In the genomic region with DNA sequence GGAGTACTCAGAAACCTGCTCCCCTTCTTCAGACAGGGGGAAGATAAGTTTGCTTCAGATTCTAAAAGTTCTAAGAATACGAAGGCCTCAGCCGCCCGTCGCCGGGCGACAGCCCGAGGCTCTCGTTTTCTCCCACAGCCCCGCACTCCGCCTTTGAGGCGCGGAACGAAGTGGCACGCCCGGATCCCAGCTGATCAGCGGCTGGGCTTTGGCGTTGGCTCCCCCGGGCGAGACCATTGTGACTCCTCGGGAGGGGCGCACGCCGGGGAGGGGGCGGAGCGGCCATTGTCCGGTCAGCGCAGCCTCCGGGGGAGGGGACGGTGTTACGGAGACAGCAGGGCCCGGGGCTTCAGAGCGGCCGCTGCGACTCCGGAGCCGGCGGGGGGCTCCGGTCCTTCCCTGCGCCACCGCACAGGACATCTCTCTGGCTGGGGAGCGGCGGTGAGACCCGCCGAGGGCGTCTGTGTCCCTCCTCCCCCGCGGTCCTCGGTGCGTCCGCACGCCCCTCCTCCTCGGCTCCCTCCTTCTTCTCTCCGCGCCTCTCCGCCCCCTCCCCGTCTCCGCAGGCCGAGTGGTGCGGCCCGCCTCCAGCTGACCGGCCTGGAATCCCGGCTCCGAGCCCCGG, we compare ENCODE assay signal across 8 cellular contexts. TPM values are rescaled to one million over a fixed set of nuclear protein-coding genes. Genes with fewer than 3 reads are reported as not detected.
DNase-seq lines count a peak whose midpoint lies in the region; ATAC-seq and TF ChIP-seq lines count a peak whose summit lies in the region.

A gene with protein sequence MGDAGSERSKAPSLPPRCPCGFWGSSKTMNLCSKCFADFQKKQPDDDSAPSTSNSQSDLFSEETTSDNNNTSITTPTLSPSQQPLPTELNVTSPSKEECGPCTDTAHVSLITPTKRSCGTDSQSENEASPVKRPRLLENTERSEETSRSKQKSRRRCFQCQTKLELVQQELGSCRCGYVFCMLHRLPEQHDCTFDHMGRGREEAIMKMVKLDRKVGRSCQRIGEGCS (plus strand): TSS at position 551 of the 625 bp plus-strand sequence. CDS start 219 bp downstream, outside the sequence.

- H3K27ac Mint-ChIP-seq in Caco-2 (ENCODE audit: unreplicated experiment) = peak within 1 kb of the TSS; percentile 99

- no peak for TF ChIP-seq CTCF in Caco-2 (IDR thresholded peaks at IDR 0.05; ENCODE audit: insufficient read depth in 1 of 2, low read depth in 1 of 2, low read length in 1 of 2, severe bottlenecking in 1 of 2, unreplicated experiment in 1 of 2)

- DNase-seq in Caco-2 (peak; percentile 96 to 98), NT2/D1 (ENCODE audit: low read depth, low spot score) (peak; percentile 87), mesendoderm (peak; percentile 98)
- DNase-seq in activated CD8-positive, alpha-beta memory T cell treated with anti-CD3 and anti-CD28 coated beads, Interleukin-2, amount 50 U/mL, for 1 hour (ENCODE audit: extremely low read depth) = peak; percentile 81
- peak; percentile 89 for DNase-seq in stimulated activated CD8-positive, alpha-beta memory T cell treated with anti-CD3 and anti-CD28 coated beads, Interleukin-12 subunit alpha, Interleukin-12 subunit beta, amount 100 ng/mL, for 4 hours (ENCODE audit: low read depth)

- peak within 1 kb of the TSS; percentile 100 for H3K4ac ChIP-seq in mesendoderm (ENCODE audit: low read depth, low read length)

- CTCF ChIA-PET in Caco-2 (lab: Charles Lee) = interaction anchor here (1.0 to 1.9 kb wide), 2 partner anchors 28 to 144 kb away, joined by 3 to 21 read pairs (median 19); no protein-coding TSS in a partner anchor

- H2AK5ac ChIP-seq in mesendoderm (ENCODE audit: low read length) = no peak within 1 kb of the TSS

- H3K23ac ChIP-seq in mesendoderm (ENCODE audit: low read length) = peak within 1 kb of the TSS; percentile 49

- H3K27me3 ChIP-seq in Caco-2 (replicated peaks; ENCODE audit: control insufficient read depth, insufficient read depth, low read length) = no peaks in the 10 kb centered on the region
- no peaks in the 10 kb centered on the region for H3K27me3 ChIP-seq in HUES48 (ENCODE audit: control insufficient read depth, insufficient read depth, low read length)
- H3K27me3 ChIP-seq in NT2/D1 (ENCODE audit: insufficient read depth, insufficient read length) = no peaks in the 10 kb centered on the region
- no peaks in the 10 kb centered on the region for H3K27me3 ChIP-seq in endocrine pancreas (ENCODE audit: control insufficient read depth, insufficient read depth, low read length)
- H3K27me3 ChIP-seq in mesendoderm (ENCODE audit: insufficient read depth, low read length, poor library complexity) = no peaks in the 10 kb centered on the region

- BruUV-seq in Caco-2 (replicated peaks; lab: Mats Ljungman, UMichigan) = no TSS peak

- H2BK5ac ChIP-seq in mesendoderm (ENCODE audit: low read length) = peak within 1 kb of the TSS; percentile 92

- H2BK15ac ChIP-seq in mesendoderm (replicated peaks; ENCODE audit: low read depth) = peak within 1 kb of the TSS; percentile 93

- peaks cover 29% of the 10 kb centered on the region for H3K4me1 Mint-ChIP-seq in Caco-2 (ENCODE audit: low read depth, unreplicated experiment)

- H3K27ac ChIP-seq in HUES48 (ENCODE audit: low read depth, low read length) = peak within 1 kb of the TSS; percentile 99
- H3K27ac ChIP-seq in mesendoderm (ENCODE audit: low read depth, low read length) = peak within 1 kb of the TSS; percentile 99

- no peaks in the 10 kb centered on the region for H3K9me3 ChIP-seq in Caco-2
- no peaks in the 10 kb centered on the region for H3K9me3 ChIP-seq in HUES48 (ENCODE audit: control insufficient read depth, insufficient read depth, low read length)
- no peaks in the 10 kb centered on the region for H3K9me3 ChIP-seq in NT2/D1 (ENCODE audit: insufficient read depth, low read length)
- no peaks in the 10 kb centered on the region for H3K9me3 ChIP-seq in endocrine pancreas (ENCODE audit: control insufficient read depth, low read length)

- H3K4me1 ChIP-seq in Caco-2 = peaks cover 41% of the 10 kb centered on the region
- H3K4me1 ChIP-seq in HUES48 (ENCODE audit: control insufficient read depth, insufficient read depth, low read length) = peaks cover 49% of the 10 kb centered on the region
- no peaks in the 10 kb centered on the region for H3K4me1 ChIP-seq in NT2/D1 (ENCODE audit: insufficient read depth, insufficient read length)
- H3K4me1 ChIP-seq in endocrine pancreas (ENCODE audit: control insufficient read depth, insufficient read depth, low read length) = peaks cover 14% of the 10 kb centered on the region
- peaks cover 6% of the 10 kb centered on the region for H3K4me1 ChIP-seq in mesendoderm (ENCODE audit: control insufficient read depth, low read depth, low read length)

- peak; percentile 84 for ATAC-seq in GM21423 (IDR thresholded peaks at IDR 0.05; ENCODE audit: unreplicated experiment)

- H3K36me3 Mint-ChIP-seq in Caco-2 (ENCODE audit: insufficient read depth, unreplicated experiment) = peaks cover 23% of the 10 kb centered on the region

- H3K4me3 ChIP-seq in Caco-2 (ENCODE audit: low read depth, low read length) (peak within 1 kb of the TSS; percentile 74), HUES48 (ENCODE audit: low read depth, low read length) (peak within 1 kb of the TSS; percentile 87), NT2/D1 (ENCODE audit: insufficient read length, low read depth) (peak within 1 kb of the TSS; percentile 59), endocrine pancreas (ENCODE audit: control insufficient read depth, insufficient read depth, low read length) (peak within 1 kb of the TSS; percentile 93), mesendoderm (ENCODE audit: low read length) (peak within 1 kb of the TSS; percentile 71)

- POLR2A ChIA-PET in Caco-2 (lab: Charles Lee) = interaction anchor here (0.9 to 1.9 kb wide), 2 partner anchors 13 to 28 kb away, joined by 10 to 15 read pairs; no protein-coding TSS in a partner anchor

- intact Hi-C loops in Caco-2 (cut with micrococcal nuclease; ENCODE audit: unreplicated experiment) = loop anchor here (1.0 kb wide), 1 partner anchor 28 kb away; no protein-coding TSS in a partner anchor

- H3K4me3 Mint-ChIP-seq in Caco-2 (ENCODE audit: unreplicated experiment) = peak within 1 kb of the TSS; percentile 99

- peak within 1 kb of the TSS; percentile 99 for H3K18ac ChIP-seq in mesendoderm (ENCODE audit: low read length)

- peak within 1 kb of the TSS; percentile 99 for H3K9ac ChIP-seq in HUES48 (ENCODE audit: low read depth, low read length)
- H3K9ac ChIP-seq in NT2/D1 (ENCODE audit: insufficient read length, low read depth) = peak within 1 kb of the TSS; percentile 82
- H3K9ac ChIP-seq in endocrine pancreas (ENCODE audit: control insufficient read depth, insufficient read depth, low read length) = peak within 1 kb of the TSS; percentile 92
- peak within 1 kb of the TSS; percentile 81 for H3K9ac ChIP-seq in mesendoderm (ENCODE audit: low read length)

- H2BK120ac ChIP-seq in mesendoderm (ENCODE audit: low read depth, low read length) = peak within 1 kb of the TSS; percentile 99

- peak within 1 kb of the TSS; percentile 82 for H4K8ac ChIP-seq in mesendoderm (ENCODE audit: low read depth, low read length)

- peak within 1 kb of the TSS; percentile 89 for H3K56ac ChIP-seq in mesendoderm (ENCODE audit: low read length)

- H4K5ac ChIP-seq in mesendoderm (ENCODE audit: low read length) = no peak within 1 kb of the TSS

- H3K4me2 ChIP-seq in mesendoderm (ENCODE audit: low read length) = peak within 1 kb of the TSS; percentile 59

- WGBS in mesendoderm (ENCODE audit: extremely low coverage, insufficient coverage, low lambda C conversion rate) = no CpG with 5 or more reads among the region's 64 CpGs

- H3K9me3 Mint-ChIP-seq in Caco-2 (ENCODE audit: unreplicated experiment) = no peaks in the 10 kb centered on the region

- no peaks in the 10 kb centered on the region for H3K27me3 Mint-ChIP-seq in Caco-2 (ENCODE audit: insufficient read depth, unreplicated experiment)

- peaks cover 38% of the 10 kb centered on the region for H3K79me2 ChIP-seq in mesendoderm (ENCODE audit: control insufficient read depth, insufficient read depth, low read length)

- H3K36me3 ChIP-seq in Caco-2 (ENCODE audit: control insufficient read depth, insufficient read depth, low read length) (no peaks in the 10 kb centered on the region; the same call in 1 of the 2 replicates), HUES48 (ENCODE audit: control insufficient read depth, insufficient read depth, low read length) (no peaks in the 10 kb centered on the region), NT2/D1 (ENCODE audit: insufficient read depth, insufficient read length, low read length) (no peaks in the 10 kb centered on the region), endocrine pancreas (ENCODE audit: control insufficient read depth, insufficient read depth, low read length) (no peaks in the 10 kb centered on the region), mesendoderm (ENCODE audit: control insufficient read depth, insufficient read depth, low read length) (no peaks in the 10 kb centered on the region)

- peaks cover 6% of the 10 kb centered on the region for H3K79me1 ChIP-seq in mesendoderm (ENCODE audit: low read length)

RNA-seq across cellular contexts. Expression of the gene that starts here (rescaled TPM):
- total RNA-seq in Caco-2 (2022) = 91.1 and 107 TPM in 2 replicates
- polyA plus RNA-seq in mesendoderm (2013, experiment 1 of 2) = 37.9 TPM
- 41.6 TPM for polyA plus RNA-seq in mesendoderm (2013, experiment 2 of 2)

Comparison
In these comparisons a context has a peak if more than half of its experiments do, and no peak if none do; other contexts are left out.
1. Peak in every context shown above with its lines: DNase-seq, ATAC-seq, H3K4me3 ChIP-seq and H3K27ac ChIP-seq.